ENCODE assay signal across 17 cellular contexts in genomic region chr4:124754671-124755070, GRCh38. TPM values are rescaled to one million over a fixed set of nuclear protein-coding genes. Genes with fewer than 3 reads are reported as not detected.
A peak's percentile ranks its signal among the peaks of the same experiment; 100 is the strongest.
DNase-seq lines count a peak whose midpoint lies in the region; ATAC-seq and TF ChIP-seq lines count a peak whose summit lies in the region.
"Had no signal": no experiment of that assay in that cellular context is flagged by ENCODE, and none has a peak within 500 bp of the region (broad histone marks: within the 10 kb centered on the region; RNA-seq: fewer than 3 reads in every experiment).

No MANE protein-coding gene starts in this region.

- H4K20me1 ChIP-seq in Karpas-422 (ENCODE audit: insufficient read depth, low read depth, low read length), result no peaks in the 10 kb centered on the region

- no peaks in the 10 kb centered on the region for H3K79me2 ChIP-seq in Karpas-422 (ENCODE audit: low read length)

- DNase-seq in AG04449 (ENCODE audit: low read depth, low spot score) (peak; percentile 10), GM04503 (ENCODE audit: low read depth) (peak; percentile 14), adipocyte (ENCODE audit: low read depth) (peak; percentile 56), fibroblast of villous mesenchyme (ENCODE audit: low read depth) (peak; percentile 43), Karpas-422 (no peak)
- DNase-seq: CD4-positive, CD25-positive, alpha-beta regulatory T cell; DMS79 treated with DMSO at 0.1 percent for 48 hours; MM.1S; NCI-H1048; NCI-H1417 treated with DMSO at 0.1 percent for 48 hours; NCI-H187; NCI-H446 treated with DMSO at 0.1 percent for 48 hours; NCI-H526 treated with DMSO at 0.1 percent for 48 hours; RPMI8226 had no signal

- no peak overlapping the region for H2AFZ ChIP-seq in Karpas-422 (ENCODE audit: low read length)

- H3K27ac ChIP-seq in Karpas-422 (ENCODE audit: low read length), result no peak overlapping the region

- no peaks in the 10 kb centered on the region for H3K27me3 ChIP-seq in adipocyte (replicated peaks; ENCODE audit: control insufficient read depth, insufficient read depth, low read length)
- no peaks in the 10 kb centered on the region for H3K27me3 ChIP-seq in Karpas-422 (ENCODE audit: low read length)

- POLR2A ChIA-PET in AG04449 (lab: Yijun Ruan, JAX), result no interaction called here

- H3K4me2 ChIP-seq in Karpas-422 (ENCODE audit: low read depth, low read length, poor library complexity, severe bottlenecking), result no peak overlapping the region

- H3K9ac ChIP-seq in adipocyte (ENCODE audit: low read length) (no peak overlapping the region), Karpas-422 (ENCODE audit: low read length) (no peak overlapping the region)

- H3K4me3 ChIP-seq in AG04449 (ENCODE audit: low read depth, low read length), result no peak overlapping the region
- no peak overlapping the region for H3K4me3 ChIP-seq in adipocyte (ENCODE audit: low read length)
- H3K4me3 ChIP-seq in fibroblast of villous mesenchyme (ENCODE audit: low read depth, low read length), result no peak overlapping the region
- no peak overlapping the region for H3K4me3 ChIP-seq in Karpas-422 (ENCODE audit: low read length)
- H3K4me3 ChIP-seq: K562 had no signal

- H3K9me3 ChIP-seq in adipocyte (ENCODE audit: control insufficient read depth, low read length) (no peaks in the 10 kb centered on the region), Karpas-422 (ENCODE audit: low read length) (peaks cover 5% of the 10 kb centered on the region; the same call in 1 of the 2 replicates)

- peaks cover 2% of the 10 kb centered on the region for H3K4me1 ChIP-seq in adipocyte (ENCODE audit: control insufficient read depth, insufficient read depth, low read length)
- no peaks in the 10 kb centered on the region for H3K4me1 ChIP-seq in Karpas-422 (ENCODE audit: low read length)

- TF ChIP-seq CTCF in AG04449 (IDR thresholded peaks at IDR 0.05; ENCODE audit: insufficient read depth, low read length, missing control alignments) (no peak), fibroblast of villous mesenchyme (IDR thresholded peaks at IDR 0.05; ENCODE audit: insufficient read depth, low read depth, low read length) (no peak)

- CTCF ChIA-PET in AG04449 (lab: Yijun Ruan, JAX), result no interaction called here

- no peaks in the 10 kb centered on the region for H3K9me2 ChIP-seq in Karpas-422 (replicated peaks; ENCODE audit: insufficient read depth, low read length)

- no peaks in the 10 kb centered on the region for H3K36me3 ChIP-seq in adipocyte (ENCODE audit: control insufficient read depth, insufficient read depth, low read length, severe bottlenecking)
- H3K36me3 ChIP-seq in Karpas-422 (ENCODE audit: insufficient read depth, low read length), result no peaks in the 10 kb centered on the region

- no peak for ATAC-seq in GM18519 (IDR thresholded peaks at IDR 0.05; ENCODE audit: low FRiP score, unreplicated experiment)
- no peak for ATAC-seq in HG03378 (IDR thresholded peaks at IDR 0.05; ENCODE audit: unreplicated experiment)
- ATAC-seq: K562 had no signal

RNA-seq across cellular contexts. Expression of gene ANKRD50, which starts 42.1 kb away (rescaled TPM):
- 27.1 and 31.1 TPM in 2 replicates for total RNA-seq in fibroblast of villous mesenchyme
- not detected in 2 replicates for total RNA-seq in Karpas-422 (2014; rRNA removed; shearing (Covaris generic); ENCODE audit: low replicate concordance)

Comparison
In these comparisons a context has a peak if more than half of its experiments do, and no peak if none do; other contexts are left out.
1. RNA of gene ANKRD50, which starts 42.1 kb away (total RNA-seq): 27.1 to 31.1 TPM in fibroblast of villous mesenchyme; not detected in Karpas-422; every median in the first group is over 10 times any median in the second.